In genomic region chr22:39520874-39521857, GRCh38 we compare ENCODE assay signal across 8 cellular contexts. TPM values are rescaled to one million over a fixed set of nuclear protein-coding genes. Genes with fewer than 3 reads are reported as not detected.
DNase-seq lines count a peak whose midpoint lies in the region; ATAC-seq, FAIRE-seq and TF ChIP-seq lines count a peak whose summit lies in the region.

No MANE protein-coding gene starts in this region.

- ATAC-seq in GM18517 (IDR thresholded peaks at IDR 0.05; ENCODE audit: unreplicated experiment) = peak; percentile 2
- ATAC-seq in HG03139 (IDR thresholded peaks at IDR 0.05; ENCODE audit: unreplicated experiment) = peak; percentile 8

- H3K27me3 ChIP-seq in ACC112 (ENCODE audit: insufficient read depth, low read length) = no peaks in the 10 kb centered on the region
- no peaks in the 10 kb centered on the region for H3K27me3 ChIP-seq in SJCRH30

- H3K36me3 Mint-ChIP-seq in activated naive CD4-positive, alpha-beta T cell treated with anti-CD3 and anti-CD28 coated beads, Interleukin-2, amount 10 ng/mL, durations not matched to agents 7 days and 5 days = peaks cover 59% of the 10 kb centered on the region
- peaks cover 37% of the 10 kb centered on the region for H3K36me3 Mint-ChIP-seq in type B pancreatic cell

- FAIRE-seq in frontal cortex (lab: Jason Lieb, UNC) = no peak

- H3K36me3 ChIP-seq in ACC112 (ENCODE audit: insufficient read depth, low read length) (peaks cover 18% of the 10 kb centered on the region), SJCRH30 (peaks cover 48% of the 10 kb centered on the region)

- H3K4me1 Mint-ChIP-seq in activated naive CD4-positive, alpha-beta T cell treated with anti-CD3 and anti-CD28 coated beads, Interleukin-2, amount 10 ng/mL, durations not matched to agents 7 days and 5 days = peaks cover 59% of the 10 kb centered on the region
- peaks cover 46% of the 10 kb centered on the region for H3K4me1 Mint-ChIP-seq in type B pancreatic cell (ENCODE audit: unreplicated experiment)

- peaks cover 7% of the 10 kb centered on the region for H3K27me3 Mint-ChIP-seq in activated naive CD4-positive, alpha-beta T cell treated with anti-CD3 and anti-CD28 coated beads, Interleukin-2, amount 10 ng/mL, durations not matched to agents 7 days and 5 days
- H3K27me3 Mint-ChIP-seq in type B pancreatic cell = peaks cover 4% of the 10 kb centered on the region

- H3K79me2 ChIP-seq in ACC112 (ENCODE audit: control insufficient read depth, insufficient read depth, low read length, unreplicated experiment) = peaks cover 26% of the 10 kb centered on the region

- H3K9me3 ChIP-seq in SJCRH30 (replicated peaks) = no peaks in the 10 kb centered on the region

- H3K4me3 ChIP-seq in ACC112 (ENCODE audit: low read depth, low read length) = peak overlapping the region; percentile 96
- peak overlapping the region; percentile 98 for H3K4me3 ChIP-seq in SJCRH30

- H3K27ac Mint-ChIP-seq in activated naive CD4-positive, alpha-beta T cell treated with anti-CD3 and anti-CD28 coated beads, Interleukin-2, amount 10 ng/mL, durations not matched to agents 7 days and 5 days = peak overlapping the region; percentile 98
- peak overlapping the region; percentile 100 for H3K27ac Mint-ChIP-seq in type B pancreatic cell

- CTCF ChIA-PET in activated naive CD4-positive, alpha-beta T cell treated with anti-CD3 and anti-CD28 coated beads, Interleukin-2, amount 10 ng/mL, durations not matched to agents 7 days and 5 days (lab: Charles Lee) = no interaction called here

- peak overlapping the region; percentile 93 for H3K4me3 Mint-ChIP-seq in activated naive CD4-positive, alpha-beta T cell treated with anti-CD3 and anti-CD28 coated beads, Interleukin-2, amount 10 ng/mL, durations not matched to agents 7 days and 5 days
- H3K4me3 Mint-ChIP-seq in type B pancreatic cell = peak overlapping the region; percentile 100

- peaks cover 15% of the 10 kb centered on the region for H3K4me1 ChIP-seq in ACC112 (ENCODE audit: control insufficient read depth, insufficient read depth, low read length, unreplicated experiment)
- H3K4me1 ChIP-seq in SJCRH30 = peaks cover 16% of the 10 kb centered on the region

- H3K27ac ChIP-seq in ACC112 (ENCODE audit: low read depth, low read length) = peak overlapping the region; percentile 99
- peak overlapping the region; percentile 98 for H3K27ac ChIP-seq in SJCRH30

- no peak for TF ChIP-seq CTCF in type B pancreatic cell (conservative IDR thresholded peaks at IDR 0.05)

- H2AFZ ChIP-seq in ACC112 (ENCODE audit: low read length, unreplicated experiment) = no peak overlapping the region

- DNase-seq in SJCRH30 (peak; percentile 70 to 72), frontal cortex (ENCODE audit: low spot score in 2 of 2) (peak; percentile 72 to 76), nucleus accumbens (lab: John Stamatoyannopoulos, UW) (peak in 40 of 56 donors; percentile 17 to 74 (median 52)), type B pancreatic cell (ENCODE audit: extremely low spot score, unreplicated experiment) (no peak)
- DNase-seq in activated naive CD4-positive, alpha-beta T cell treated with anti-CD3 and anti-CD28 coated beads, Interleukin-2, amount 10 ng/mL, durations not matched to agents 7 days and 5 days = peak; percentile 79

- no peaks in the 10 kb centered on the region for H3K9me3 Mint-ChIP-seq in activated naive CD4-positive, alpha-beta T cell treated with anti-CD3 and anti-CD28 coated beads, Interleukin-2, amount 10 ng/mL, durations not matched to agents 7 days and 5 days
- H3K9me3 Mint-ChIP-seq in type B pancreatic cell = no peaks in the 10 kb centered on the region

RNA-seq across cellular contexts. Expression of gene ATF4, which starts 0.8 kb away (rescaled TPM):
- total RNA-seq in SJCRH30 (2014; rRNA removed; shearing (Covaris generic)) = 190 and 238 TPM in 2 replicates
- total RNA-seq in frontal cortex = 92.9 TPM
- total RNA-seq in type B pancreatic cell (ENCODE audit: low replicate concordance) = 315 and 398 TPM in 2 replicates

RNA-seq across cellular contexts. Expression of gene RPS19BP1, which starts 11.4 kb away (rescaled TPM):
- 48.3 and 66.2 TPM in 2 replicates for total RNA-seq in SJCRH30 (2014; rRNA removed; shearing (Covaris generic))
- 19.6 TPM for total RNA-seq in frontal cortex
- total RNA-seq in type B pancreatic cell (ENCODE audit: low replicate concordance) = 52.3 and 59.1 TPM in 2 replicates

RNA-seq across cellular contexts. Expression of gene MIEF1, which starts 19.1 kb away (rescaled TPM):
- total RNA-seq in SJCRH30 (2014; rRNA removed; shearing (Covaris generic)) = 31.5 and 32.0 TPM in 2 replicates
- total RNA-seq in frontal cortex (16.3 TPM), type B pancreatic cell (ENCODE audit: low replicate concordance) (35.0 and 35.5 TPM in 2 replicates)

RNA-seq across cellular contexts. Expression of gene CACNA1I, which starts 49.4 kb away (rescaled TPM):
- total RNA-seq in SJCRH30 (2014; rRNA removed; shearing (Covaris generic)) = 0.02 TPM in 1 of 2 replicates, not detected in the other
- total RNA-seq in frontal cortex = 5.3 TPM
- total RNA-seq in type B pancreatic cell (ENCODE audit: low replicate concordance) = 0.60 and 1.1 TPM in 2 replicates
